ENCODE assay signal across 9 cellular contexts in the genomic region with DNA sequence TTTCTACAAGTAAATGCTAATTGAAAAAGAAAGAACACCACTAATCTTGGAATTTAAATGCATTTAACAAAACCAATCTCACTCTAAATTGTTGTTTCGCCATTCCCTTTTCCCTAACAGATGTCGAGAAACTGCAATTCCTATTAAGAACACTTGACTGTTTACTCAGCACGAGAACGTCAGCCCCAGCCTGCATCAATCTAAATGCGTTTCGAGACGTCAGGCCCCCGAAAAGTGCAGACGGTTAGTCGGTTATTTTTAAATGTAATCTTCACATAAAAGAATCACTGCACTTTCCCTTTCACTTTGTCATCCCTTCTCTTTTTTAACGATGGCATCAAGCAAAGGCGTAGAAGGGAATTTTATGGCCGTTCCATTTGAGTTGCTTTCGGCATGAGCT.
DNase-seq lines count a peak whose midpoint lies in the region; ATAC-seq and TF ChIP-seq lines count a peak whose summit lies in the region.
"Had no signal": no experiment of that assay in that cellular context is flagged by ENCODE, and none has a peak within 500 bp of the region (broad histone marks: within the 10 kb centered on the region; RNA-seq: fewer than 3 reads in every experiment).

No MANE protein-coding gene starts in this region.

- H3K4me1 Mint-ChIP-seq in T-cell: peaks cover 53 to 63% (median 59%) of the 10 kb centered on the region in 3 donors

- H3K9me3 ChIP-seq in neuronal stem cell (replicated peaks in 1 of 2; ENCODE audit: control insufficient read depth in 2 of 2, insufficient read depth in 1 of 2, low read depth in 1 of 2, low read length in 2 of 2): no peaks in the 10 kb centered on the region

- H3K36me3 ChIP-seq in GM06990 (ENCODE audit: control insufficient read depth, insufficient read depth, low read length): no peaks in the 10 kb centered on the region
- H3K36me3 ChIP-seq in neuronal stem cell (replicated peaks in 1 of 2; ENCODE audit: control insufficient read depth in 2 of 2, insufficient read depth in 2 of 2, low read length in 2 of 2): no peaks in the 10 kb centered on the region

- no peak overlapping the region for H2BK15ac ChIP-seq in neuronal stem cell (ENCODE audit: low read length)

- H2AFZ ChIP-seq in neuronal stem cell (ENCODE audit: low read length): no peak overlapping the region

- H3K23ac ChIP-seq in neuronal stem cell (ENCODE audit: low read depth, low read length, poor library complexity): no peak overlapping the region

- POLR2A ChIA-PET in T-cell (lab: Charles Lee): interaction anchor here in 1 of 2 donors (0.7 kb wide), 1 partner anchor 16 kb away, joined by 4 read pairs; no protein-coding TSS in a partner anchor

- no peak overlapping the region for H2BK5ac ChIP-seq in neuronal stem cell (ENCODE audit: low read length)

- peaks cover 0 to 14% of the 10 kb centered on the region in 2 donors for H3K4me1 ChIP-seq in neuronal stem cell (ENCODE audit: control insufficient read depth in 2 of 2, insufficient read depth in 1 of 2, low read depth in 1 of 2, low read length in 2 of 2)

- peak overlapping the region; percentile 87 to 90 for H3K27ac Mint-ChIP-seq in T-cell

- no peak overlapping the region for H3K4me2 ChIP-seq in neuronal stem cell (ENCODE audit: insufficient read depth, low read length, poor library complexity, severe bottlenecking)

- no peak overlapping the region for H3K4ac ChIP-seq in neuronal stem cell (ENCODE audit: low read length)

- H4K91ac ChIP-seq in neuronal stem cell (ENCODE audit: low read depth, low read length, poor library complexity): no peak overlapping the region

- no peak overlapping the region for H2AK5ac ChIP-seq in neuronal stem cell (ENCODE audit: low read depth, low read length)

- DNase-seq in GM06990 (ENCODE audit: extremely low read depth, insufficient read length) (no peak), T-cell (peak in 33 of 34 experiments; percentile 10 to 62 (median 38)), dorsolateral prefrontal cortex (peak in 1 of 10 donors; percentile 20), skeletal muscle cell (ENCODE audit: low read depth) (no peak), neuronal stem cell (ENCODE audit: low spot score) (no peak), LoVo (ENCODE audit: low spot score) (no peak), germinal center (ENCODE audit: low spot score) (no peak)

- no peak for TF ChIP-seq CTCF in GM06990 (IDR thresholded peaks at IDR 0.05; ENCODE audit: insufficient read depth, low read length, poor library complexity, severe bottlenecking)
- no peak for TF ChIP-seq CTCF in dorsolateral prefrontal cortex (IDR thresholded peaks at IDR 0.05 in 54 of 56, conservative IDR thresholded peaks at IDR 0.05 in 2 of 56; ENCODE audit: low read depth in 1 of 56, partially characterized antibody in 56 of 56)

- no peak overlapping the region for H3K14ac ChIP-seq in neuronal stem cell (ENCODE audit: low read length)

- no peak overlapping the region for H2BK12ac ChIP-seq in neuronal stem cell (ENCODE audit: low read length)

- H3K4me3 ChIP-seq in GM06990 (replicated peaks; ENCODE audit: low read depth, low read length): peak overlapping the region; percentile 11; the same call in 1 of the 2 replicates
- H3K4me3 ChIP-seq in dorsolateral prefrontal cortex: peak overlapping the region in 55 of 59 donors; percentile 4 to 60 (median 37)
- H3K4me3 ChIP-seq in skeletal muscle cell (ENCODE audit: low read depth, low read length): peak overlapping the region; percentile 14
- no peak overlapping the region for H3K4me3 ChIP-seq in neuronal stem cell (ENCODE audit: low read length in 2 of 2)

- no peaks in the 10 kb centered on the region for H3K27me3 ChIP-seq in GM06990 (replicated peaks; ENCODE audit: control insufficient read depth, insufficient read depth, low read length)
- peaks cover 0 to 63% (median 23%) of the 10 kb centered on the region in 45 donors for H3K27me3 ChIP-seq in dorsolateral prefrontal cortex
- H3K27me3 ChIP-seq in neuronal stem cell (ENCODE audit: control insufficient read depth in 3 of 3, insufficient read depth in 3 of 3, low read depth in 1 of 3, low read length in 3 of 3): peaks cover 0 to 4% (median 0%) of the 10 kb centered on the region in 3 experiments

- peak; percentile 40 to 95 (median 52) for ATAC-seq in T-cell (replicated peaks in 1 of 4)
- ATAC-seq in GM21526 (IDR thresholded peaks at IDR 0.05; ENCODE audit: low FRiP score, unreplicated experiment): no peak

- H3K9me3 Mint-ChIP-seq in T-cell: no peaks in the 10 kb centered on the region

- H3K36me3 Mint-ChIP-seq in T-cell: no peaks in the 10 kb centered on the region

- H3K27ac ChIP-seq in dorsolateral prefrontal cortex (peak overlapping the region in 4 of 59 donors; percentile 0 to 32 (median 24)), neuronal stem cell (replicated peaks; ENCODE audit: low read length) (no peak overlapping the region)
- H3K27ac ChIP-seq: HL-60 had no signal

- H3K9ac ChIP-seq in neuronal stem cell (ENCODE audit: low read depth, low read length, poor library complexity): no peak overlapping the region

- H3K18ac ChIP-seq in neuronal stem cell (ENCODE audit: low read length): no peak overlapping the region

- CTCF ChIA-PET in T-cell (lab: Charles Lee): interaction anchor here in 1 of 2 donors (0.6 kb wide), 2 partner anchors 31 to 270 kb away, joined by 3 read pairs; no protein-coding TSS in a partner anchor

- peak overlapping the region; percentile 82 to 89 (median 83) for H3K4me3 Mint-ChIP-seq in T-cell

- no peak overlapping the region for H4K8ac ChIP-seq in neuronal stem cell (ENCODE audit: low read depth, low read length)

- intact Hi-C loops in dorsolateral prefrontal cortex (cut with DNase I): no loop called here

- no peak overlapping the region for H2BK120ac ChIP-seq in neuronal stem cell (ENCODE audit: low read depth, low read length)

- no peaks in the 10 kb centered on the region for H3K27me3 Mint-ChIP-seq in T-cell

- WGBS in neuronal stem cell (ENCODE audit: extremely low coverage in 2 of 2, insufficient read length in 2 of 2, insufficient replicate concordance in 1 of 2), 2 donors: no CpG with 5 or more reads among the region's 14 CpGs

- no peaks in the 10 kb centered on the region for H3K79me1 ChIP-seq in neuronal stem cell (ENCODE audit: low read depth, low read length)

Comparison
In these comparisons a context has a peak if more than half of its experiments do, and no peak if none do; other contexts are left out.
1. DNase-seq: peak in T-cell (33 of 34); none in GM06990 (single experiment), skeletal muscle cell (single experiment), neuronal stem cell (single experiment), LoVo (single experiment) and germinal center (single experiment).
2. H3K4me3 ChIP-seq: peak in GM06990 (single experiment), dorsolateral prefrontal cortex (55 of 59) and skeletal muscle cell (single experiment); none in neuronal stem cell (0 of 2).